ENCODE assay signal across 36 cellular contexts in the genomic region with DNA sequence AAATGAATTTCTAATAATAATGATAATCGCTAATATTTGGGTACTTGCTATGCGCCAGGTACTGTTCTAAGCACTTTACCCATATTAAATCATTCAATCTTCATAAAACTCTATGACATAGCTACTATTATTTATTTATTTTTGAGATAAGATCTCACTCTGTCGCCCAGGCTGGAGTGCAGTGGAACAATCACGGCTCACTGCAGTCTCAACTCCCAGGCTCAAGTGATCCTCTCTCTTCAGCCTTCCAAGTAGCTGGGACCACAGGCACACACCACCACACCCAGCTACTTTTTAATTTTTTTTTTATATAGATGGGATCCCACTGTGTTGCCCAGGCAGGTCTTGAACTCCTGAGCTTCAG.
"Had no signal": no experiment of that assay in that cellular context is flagged by ENCODE, and none has a peak within 500 bp of the region (broad histone marks: within the 10 kb centered on the region; RNA-seq: fewer than 3 reads in every experiment).

No MANE protein-coding gene starts in this region.

- H3K4me2 ChIP-seq: hepatocyte had no signal

- H3K4me1 Mint-ChIP-seq: activated CD4-positive, alpha-beta memory T cell treated with anti-CD3 and anti-CD28 coated beads, Interleukin-2, amount 10 ng/mL, durations not matched to agents 7 days and 5 days; WTC11 had no signal

- H3K27ac Mint-ChIP-seq: activated CD4-positive, alpha-beta memory T cell treated with anti-CD3 and anti-CD28 coated beads, Interleukin-2, amount 10 ng/mL, durations not matched to agents 7 days and 5 days; activated CD4-positive, alpha-beta T cell treated with anti-CD3 and anti-CD28 coated beads, Interleukin-2, amount 10 ng/mL, durations not matched to agents 7 days and 5 days; activated naive CD4-positive, alpha-beta T cell treated with anti-CD3 and anti-CD28 coated beads, Interleukin-2, amount 50 U/mL, for 24 hours; activated naive CD8-positive, alpha-beta T cell treated with anti-CD3 and anti-CD28 coated beads, Interleukin-2, amount 50 U/mL, for 24 hours; activated T-helper 2 cell treated with anti-CD3 and anti-CD28 coated beads, Interferon-gamma antibody, Interleukin-2, Interleukin-4, amounts not matched to agents 10 μg/mL and 5 μg/mL and 100 μg/mL, durations not matched to agents 14 hours and 24 hours and 36 hours; mesothelial cell of epicardium; naive B cell; nephron progenitor cell; progenitor cell of endocrine pancreas; stimulated activated memory B cell treated with anti-CD40 and anti-IgM and Interleukin-4, amounts not matched to agents 10 μg/mL and 1 μg/mL and 100 μg/mL, for 72 hours; stimulated activated naive CD8-positive, alpha-beta T cell treated with anti-CD3 and anti-CD28 coated beads, Interleukin-15, amount 100 ng/mL, for 72 hours; WTC11 had no signal

- H3K27ac ChIP-seq: colonic mucosa, dorsolateral prefrontal cortex, gastroesophageal sphincter, hepatocyte, neutrophil, ovary, right lobe of liver, skin epidermis, thyroid gland, upper lobe of right lung had no signal

- H3K4me1 ChIP-seq: colonic mucosa, gastroesophageal sphincter, right lobe of liver, upper lobe of right lung had no signal

- H3K27me3 Mint-ChIP-seq: activated CD4-positive, alpha-beta memory T cell treated with anti-CD3 and anti-CD28 coated beads, Interleukin-2, amount 10 ng/mL, durations not matched to agents 7 days and 5 days; activated CD4-positive, alpha-beta T cell treated with anti-CD3 and anti-CD28 coated beads, Interleukin-2, amount 10 ng/mL, durations not matched to agents 7 days and 5 days; activated naive CD4-positive, alpha-beta T cell treated with anti-CD3 and anti-CD28 coated beads, Interleukin-2, amount 50 U/mL, for 24 hours; activated naive CD8-positive, alpha-beta T cell treated with anti-CD3 and anti-CD28 coated beads, Interleukin-2, amount 50 U/mL, for 24 hours; naive B cell; progenitor cell of endocrine pancreas; stimulated activated memory B cell treated with anti-CD40 and anti-IgM and Interleukin-4, amounts not matched to agents 10 μg/mL and 1 μg/mL and 100 μg/mL, for 72 hours; stimulated activated naive CD8-positive, alpha-beta T cell treated with anti-CD3 and anti-CD28 coated beads, Interleukin-15, amount 100 ng/mL, for 72 hours had no signal

- H3K27me3 ChIP-seq: colonic mucosa, dorsolateral prefrontal cortex, gastroesophageal sphincter, hepatocyte, neutrophil, ovary, right lobe of liver, thyroid gland, upper lobe of right lung had no signal

- DNase-seq: activated CD4-positive, alpha-beta memory T cell treated with anti-CD3 and anti-CD28 coated beads, Interleukin-2, amount 10 ng/mL, durations not matched to agents 7 days and 5 days; activated CD4-positive, alpha-beta T cell treated with anti-CD3 and anti-CD28 coated beads for 1 hour; activated CD4-positive, alpha-beta T cell treated with anti-CD3 and anti-CD28 coated beads, Interleukin-2, amount 10 ng/mL, durations not matched to agents 7 days and 5 days; activated naive CD8-positive, alpha-beta T cell treated with anti-CD3 and anti-CD28 coated beads, Interleukin-2, amount 50 U/mL, for 24 hours; activated T-cell treated with anti-CD3 and anti-CD28 coated beads, Interleukin-2, amount 50 U/mL, for 4 hours; amygdala; cerebellar nuclear complex; colonic mucosa; dorsolateral prefrontal cortex; effector memory CD4-positive, alpha-beta T cell; erythroblast; left colon; mammary epithelial cell; naive B cell; nephron progenitor cell; ovary; right lobe of liver; stimulated activated CD4-positive, alpha-beta T cell treated with anti-CD3 and anti-CD28 coated beads, Interleukin-1b, Interleukin-23, amount 100 ng/mL, for 48 hours; stimulated activated CD4-positive, alpha-beta T cell treated with anti-CD3 and anti-CD28 coated beads, Interleukin-4, amount 100 ng/mL, for 4 hours; stimulated activated CD8-positive, alpha-beta memory T cell treated with anti-CD3 and anti-CD28 coated beads, Interleukin-4, amount 100 ng/mL, for 48 hours; stimulated activated naive CD8-positive, alpha-beta T cell treated with anti-CD3 and anti-CD28 coated beads, Interleukin-15, amount 100 ng/mL, for 72 hours; substantia nigra; T-helper 2 cell; thyroid gland; upper lobe of right lung had no signal

- H3K4me3 ChIP-seq: colonic mucosa, dorsolateral prefrontal cortex, gastroesophageal sphincter, hepatocyte, ovary, right lobe of liver, skin epidermis, thyroid gland, upper lobe of right lung had no signal

- FAIRE-seq: keratinocyte had no signal

- H3K9me3 ChIP-seq: ovary, thyroid gland had no signal

- H3K36me3 ChIP-seq: colonic mucosa, gastroesophageal sphincter, neutrophil, ovary, thyroid gland, upper lobe of right lung had no signal

- H3K4me3 Mint-ChIP-seq: activated CD4-positive, alpha-beta memory T cell treated with anti-CD3 and anti-CD28 coated beads, Interleukin-2, amount 10 ng/mL, durations not matched to agents 7 days and 5 days; activated CD4-positive, alpha-beta T cell treated with anti-CD3 and anti-CD28 coated beads, Interleukin-2, amount 10 ng/mL, durations not matched to agents 7 days and 5 days; activated naive CD4-positive, alpha-beta T cell treated with anti-CD3 and anti-CD28 coated beads, Interleukin-2, amount 50 U/mL, for 24 hours; activated naive CD8-positive, alpha-beta T cell treated with anti-CD3 and anti-CD28 coated beads, Interleukin-2, amount 50 U/mL, for 24 hours; activated T-cell treated with anti-CD3 and anti-CD28 coated beads, Interleukin-2, amount 50 U/mL, for 4 hours; mesothelial cell of epicardium; nephron progenitor cell; stimulated activated memory B cell treated with anti-CD40 and anti-IgM and Interleukin-4, amounts not matched to agents 10 μg/mL and 1 μg/mL and 100 μg/mL, for 72 hours; stimulated activated naive CD8-positive, alpha-beta T cell treated with anti-CD3 and anti-CD28 coated beads, Interleukin-15, amount 100 ng/mL, for 72 hours; WTC11 had no signal

- H2AFZ ChIP-seq: hepatocyte had no signal
